Comparison of ENCODE assay signal across 1 cellular context in the genomic region with DNA sequence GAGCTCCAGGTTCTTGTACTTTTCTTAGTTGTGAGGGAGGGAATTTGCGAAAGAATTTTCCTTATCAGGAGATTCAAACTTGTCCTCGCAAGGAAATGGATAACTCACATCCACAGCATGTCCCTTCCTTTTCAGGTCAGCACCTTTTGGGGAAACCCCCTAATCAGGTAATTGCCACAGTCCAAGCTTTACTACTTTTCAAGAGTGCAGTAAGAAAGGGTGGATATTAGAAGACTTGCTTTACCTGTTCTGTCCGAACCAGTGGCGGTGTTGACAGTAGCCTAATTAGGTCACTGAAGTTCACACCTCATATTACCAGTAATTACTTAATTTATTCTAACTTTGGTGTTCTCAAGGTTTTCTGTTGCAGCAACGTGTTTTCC.
TF ChIP-seq lines count a peak whose summit lies in the region.

No MANE protein-coding gene starts in this region.

TF ChIP-seq in HepG2, 621 proteins besides CTCF, POLR2A, EP300 and RAD21:
- TF ChIP-seq TBX3 (IDR thresholded peaks at IDR 0.05; ENCODE audit: borderline replicate concordance) (peak; percentile 33; the same call in 1 of the 2 replicates), ZNF770 (CRISPR knock-in tag; IDR thresholded peaks at IDR 0.05) (peak; percentile 7; the same call in 1 of the 2 replicates), ZNF550 (CRISPR knock-in tag; IDR thresholded peaks at IDR 0.05; ENCODE audit: borderline replicate concordance) (no peak), CBX5 (CRISPR knock-in tag; IDR thresholded peaks at IDR 0.05; ENCODE audit: borderline replicate concordance) (no peak), ZFP82 (CRISPR knock-in tag; IDR thresholded peaks at IDR 0.05; ENCODE audit: borderline replicate concordance) (0 out of 2 replicates have a peak, but pooled peaks have one; percentile 20)
- TF ChIP-seq, protein P1, sequence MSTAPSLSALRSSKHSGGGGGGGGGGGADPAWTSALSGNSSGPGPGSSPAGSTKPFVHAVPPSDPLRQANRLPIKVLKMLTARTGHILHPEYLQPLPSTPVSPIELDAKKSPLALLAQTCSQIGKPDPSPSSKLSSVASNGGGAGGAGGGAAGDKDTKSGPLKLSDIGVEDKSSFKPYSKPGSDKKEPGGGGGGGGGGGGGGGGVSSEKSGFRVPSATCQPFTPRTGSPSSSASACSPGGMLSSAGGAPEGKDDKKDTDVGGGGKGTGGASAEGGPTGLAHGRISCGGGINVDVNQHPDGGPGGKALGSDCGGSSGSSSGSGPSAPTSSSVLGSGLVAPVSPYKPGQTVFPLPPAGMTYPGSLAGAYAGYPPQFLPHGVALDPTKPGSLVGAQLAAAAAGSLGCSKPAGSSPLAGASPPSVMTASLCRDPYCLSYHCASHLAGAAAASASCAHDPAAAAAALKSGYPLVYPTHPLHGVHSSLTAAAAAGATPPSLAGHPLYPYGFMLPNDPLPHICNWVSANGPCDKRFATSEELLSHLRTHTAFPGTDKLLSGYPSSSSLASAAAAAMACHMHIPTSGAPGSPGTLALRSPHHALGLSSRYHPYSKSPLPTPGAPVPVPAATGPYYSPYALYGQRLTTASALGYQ (CRISPR knock-in tag; IDR thresholded peaks at IDR 0.05): 0 out of 2 replicates have a peak, but pooled peaks have one; percentile 5
- TF ChIP-seq, protein P2, sequence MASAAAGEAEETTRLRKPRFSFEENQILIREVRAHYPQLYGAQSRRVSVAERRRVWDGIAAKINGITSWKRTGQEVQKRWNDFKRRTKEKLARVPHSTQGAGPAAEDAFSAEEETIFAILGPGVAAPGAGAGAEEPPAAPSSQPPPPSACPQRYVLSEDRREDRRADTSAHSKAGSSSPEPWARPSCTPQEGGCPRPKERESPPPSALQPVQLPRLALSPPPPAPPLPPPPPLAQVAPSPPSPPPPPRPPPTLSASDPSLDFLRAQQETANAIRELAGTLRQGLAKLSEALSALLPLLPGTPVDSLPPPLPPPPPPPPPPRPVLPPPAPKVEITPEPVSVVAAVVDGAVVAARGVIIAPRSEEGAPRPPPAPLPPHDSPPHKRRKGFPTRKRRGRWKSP (CRISPR knock-in tag; IDR thresholded peaks at IDR 0.05): no peak
